Comparison of ENCODE assay signal across 8 cellular contexts in the genomic region with DNA sequence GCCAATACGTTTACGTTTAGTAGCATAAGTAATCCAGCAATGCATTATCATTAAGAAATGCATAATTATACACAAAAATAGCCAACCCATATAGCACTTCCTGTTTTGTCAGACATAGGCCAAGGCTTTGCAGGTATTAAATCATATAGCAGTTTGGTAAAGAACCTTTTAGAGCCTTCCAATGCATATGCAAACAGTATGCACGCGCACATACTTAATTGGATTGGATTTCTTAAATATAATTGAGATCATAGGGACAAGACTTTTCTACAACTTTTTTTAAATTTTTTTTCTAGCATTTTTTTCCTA. TPM values are rescaled to one million over a fixed set of nuclear protein-coding genes. Genes with fewer than 3 reads are reported as not detected.
DNase-seq lines count a peak whose midpoint lies in the region; ATAC-seq and TF ChIP-seq lines count a peak whose summit lies in the region.

No MANE protein-coding gene starts in this region.

- H3K27me3 ChIP-seq in A673 (replicated peaks; ENCODE audit: insufficient read depth, low read depth, low read length, poor library complexity), result no peaks in the 10 kb centered on the region
- H3K27me3 ChIP-seq in mononuclear cell (ENCODE audit: insufficient read depth, low read length), result no peaks in the 10 kb centered on the region

- in situ Hi-C loops in astrocyte of the spinal cord (cut with HindIII; ENCODE audit: low sequenced_read_pairs), result no loop called here

- H3K9me3 ChIP-seq in A673 (ENCODE audit: low read depth, low read length, poor library complexity, severe bottlenecking) (no peaks in the 10 kb centered on the region), mononuclear cell (ENCODE audit: low read depth, low read length) (no peaks in the 10 kb centered on the region)

- peaks cover 4% of the 10 kb centered on the region for H3K27me3 Mint-ChIP-seq in HFFc6 (ENCODE audit: insufficient read depth)

- no peaks in the 10 kb centered on the region for H3K9me3 Mint-ChIP-seq in HFFc6

- peak overlapping the region; percentile 98 for H3K27ac Mint-ChIP-seq in HFFc6

- ATAC-seq in GM18867 (IDR thresholded peaks at IDR 0.05; ENCODE audit: unreplicated experiment) (no peak), HG03442 (IDR thresholded peaks at IDR 0.05; ENCODE audit: unreplicated experiment) (no peak), GM19324 (IDR thresholded peaks at IDR 0.05; ENCODE audit: low FRiP score, unreplicated experiment) (no peak)

- H3K27ac ChIP-seq in A673 (ENCODE audit: low read depth, low read length, poor library complexity, severe bottlenecking), result peak overlapping the region; percentile 88

- TF ChIP-seq CTCF in A673 (conservative IDR thresholded peaks at IDR 0.05; ENCODE audit: low read depth, low read length) (no peak), HFFc6 (IDR thresholded peaks at IDR 0.05) (no peak), astrocyte of the spinal cord (IDR thresholded peaks at IDR 0.05; ENCODE audit: low read depth, low read length) (no peak)

- CTCF ChIA-PET in A673 (lab: Charles Lee), result no interaction called here

- H3K4me3 Mint-ChIP-seq in HFFc6, result peak overlapping the region; percentile 98

- peak overlapping the region; percentile 86 for H3K4me3 ChIP-seq in A673 (ENCODE audit: low read depth, low read length, poor library complexity, severe bottlenecking)
- H3K4me3 ChIP-seq in astrocyte of the spinal cord (ENCODE audit: low read depth, low read length), result peak overlapping the region; percentile 92
- peak overlapping the region; percentile 74 for H3K4me3 ChIP-seq in mononuclear cell (ENCODE audit: low read length)

- peaks cover 10% of the 10 kb centered on the region for H3K4me1 ChIP-seq in A673 (ENCODE audit: insufficient read depth, low read length, poor library complexity, severe bottlenecking)
- H3K4me1 ChIP-seq in mononuclear cell (ENCODE audit: insufficient read depth, low read length), result peaks cover 27% of the 10 kb centered on the region

- peaks cover 22% of the 10 kb centered on the region for H3K4me1 Mint-ChIP-seq in HFFc6 (ENCODE audit: low read depth)

- DNase-seq in A673 (ENCODE audit: low spot score) (no peak), HFFc6 (no peak), astrocyte of the spinal cord (ENCODE audit: low read depth, low spot score) (no peak), HuH-7 (ENCODE audit: low spot score) (no peak)

- intact Hi-C loops in A673 (cut with micrococcal nuclease; ENCODE audit: unreplicated experiment), result no loop called here

- peaks cover 13% of the 10 kb centered on the region; the same call in 1 of the 2 replicates for H3K36me3 Mint-ChIP-seq in HFFc6 (ENCODE audit: low read depth)

- POLR2A ChIA-PET in A673 (lab: Charles Lee; ENCODE audit: low non-redundant PET), result no interaction called here

- no TSS peak for BruUV-seq in A673 (replicated peaks; lab: Mats Ljungman, UMichigan)

- H3K36me3 ChIP-seq in A673 (ENCODE audit: insufficient read depth, low read length, poor library complexity, severe bottlenecking), result peaks cover 15% of the 10 kb centered on the region

RNA-seq across cellular contexts. Expression of a gene that starts 0.7 kb away (rescaled TPM):
- total RNA-seq in A673 (2021) (60.6 and 62.1 TPM in 2 replicates), mononuclear cell (44.0 TPM)
- 10 to 100 TPM; 56.2 to 67.2 (median 63.5) TPM for total RNA-seq in HFFc6 (2021; fragmentation: NEBNext Ultra II Directional; extraction: Animal tissue kit (Norgen Biotek cat#: 25700))
